Comparison of ENCODE assay signal across 8 cellular contexts in the genomic region with DNA sequence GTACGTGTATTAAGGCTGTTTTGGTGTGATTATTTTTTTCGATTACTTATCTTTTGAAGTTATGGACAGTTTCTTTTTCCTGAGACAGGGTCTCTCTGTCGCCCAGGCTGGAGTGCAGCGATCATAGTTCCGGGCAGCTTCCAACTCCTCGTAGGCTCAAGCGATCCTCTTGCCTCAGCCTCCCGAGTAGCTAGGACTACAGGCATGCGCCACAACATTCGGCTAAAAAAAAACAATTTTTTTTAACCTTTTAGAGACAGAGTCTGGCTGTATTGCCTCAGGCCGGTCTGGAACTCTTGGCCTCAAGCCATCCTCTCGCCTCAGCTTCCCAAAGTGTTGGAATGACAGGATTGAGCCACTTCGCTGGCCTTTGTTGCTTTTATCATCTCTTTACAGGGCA. TPM values are rescaled to one million over a fixed set of nuclear protein-coding genes. Genes with fewer than 3 reads are reported as not detected.
A peak's percentile ranks its signal among the peaks of the same experiment; 100 is the strongest.
DNase-seq lines count a peak whose midpoint lies in the region; ATAC-seq and TF ChIP-seq lines count a peak whose summit lies in the region.

No MANE protein-coding gene starts in this region.

- H3K27ac ChIP-seq in RWPE1: peak overlapping the region; percentile 95

- CTCF ChIA-PET in RWPE1 (lab: Yijun Ruan, JAX): interaction anchor here (0.6 to 0.7 kb wide), 3 partner anchors 9 to 212 kb away, joined by 3 to 4 read pairs (median 3); no protein-coding TSS in a partner anchor

- H3K27me3 Mint-ChIP-seq in endothelial cell (ENCODE audit: unreplicated experiment) (peaks cover 2% of the 10 kb centered on the region), neural crest cell (ENCODE audit: low read depth) (no peaks in the 10 kb centered on the region)

- peak in 1 of 2 donors; percentile 29 for ATAC-seq in left cardiac atrium

- TF ChIP-seq CTCF in RWPE1 (conservative IDR thresholded peaks at IDR 0.05; ENCODE audit: low read depth) (no peak), endothelial cell (IDR thresholded peaks at IDR 0.05; ENCODE audit: unreplicated experiment) (no peak), neural crest cell (conservative IDR thresholded peaks at IDR 0.05) (no peak)

- POLR2A ChIA-PET in RWPE1 (lab: Yijun Ruan, JAX; ENCODE audit: low non-redundant PET): interaction anchor here (0.7 kb wide), 1 partner anchor 74 kb away, joined by 4 read pairs; no protein-coding TSS in a partner anchor

- DNase-seq in left cardiac atrium: peak; percentile 24
- no peak for DNase-seq in cardiac septum (ENCODE audit: low spot score)
- no peak for DNase-seq in RWPE1 (ENCODE audit: low spot score)
- DNase-seq in endothelial cell (ENCODE audit: low spot score): no peak
- DNase-seq in neural crest cell (ENCODE audit: low read depth, low spot score): peak; percentile 1
- DNase-seq in NK-92 treated with Interleukin-12 subunit alpha and Interleukin-12 subunit beta, amount 100 ng/mL, for 24 hours (lab: John Stamatoyannopoulos, UW): no peak
- DNase-seq in activated CD4-positive, alpha-beta T cell treated with anti-CD3 and anti-CD28 coated beads, Interleukin-2, amount 50 U/mL, for 48 hours: no peak
- DNase-seq in NCI-H1048 (lab: John Stamatoyannopoulos, UW): no peak

- H3K27ac Mint-ChIP-seq in endothelial cell (ENCODE audit: unreplicated experiment) (peak overlapping the region; percentile 99), neural crest cell (ENCODE audit: unreplicated experiment) (peak overlapping the region; percentile 97)

- H3K4me3 Mint-ChIP-seq in endothelial cell (ENCODE audit: unreplicated experiment) (peak overlapping the region; percentile 98), neural crest cell (peak overlapping the region; percentile 98)

- H3K9me3 Mint-ChIP-seq in endothelial cell (ENCODE audit: unreplicated experiment) (no peaks in the 10 kb centered on the region), neural crest cell (no peaks in the 10 kb centered on the region)

- peaks cover 10% of the 10 kb centered on the region for H3K4me1 Mint-ChIP-seq in endothelial cell (ENCODE audit: unreplicated experiment)
- H3K4me1 Mint-ChIP-seq in neural crest cell: peaks cover 34% of the 10 kb centered on the region

- H3K36me3 Mint-ChIP-seq in endothelial cell (ENCODE audit: low read depth, unreplicated experiment) (no peaks in the 10 kb centered on the region), neural crest cell (ENCODE audit: low read depth) (peaks cover 2% of the 10 kb centered on the region)

- intact Hi-C loops in left cardiac atrium (cut with DNase I) (no loop called here), cardiac septum (cut with DNase I) (loop anchor here (2.0 to 10.0 kb wide), 2 partner anchors 28 to 162 kb away; partner anchors contain the start of genes DLX1 and SLC25A12)

RNA-seq across cellular contexts. Expression of gene HAT1, which starts 0.9 kb away (rescaled TPM):
- total RNA-seq in left cardiac atrium (10 to 100 TPM; 32.2 to 37.4 TPM), cardiac septum (32.7 TPM), endothelial cell (ENCODE audit: unreplicated experiment) (22.8 TPM), neural crest cell (70.8 and 77.7 TPM in 2 replicates)

RNA-seq across cellular contexts. Expression of gene SLC25A12, which starts 29.2 kb away (rescaled TPM):
- 100 to 1,000 TPM in 1 of 2 donors, 10 to 100 TPM in 1; 65.6 to 101 TPM for total RNA-seq in left cardiac atrium
- total RNA-seq in cardiac septum: 91.2 TPM
- total RNA-seq in endothelial cell (ENCODE audit: unreplicated experiment): 9.7 TPM
- 20.4 and 20.5 TPM in 2 replicates for total RNA-seq in neural crest cell

Comparison
In these comparisons a context has a peak if more than half of its experiments do, and no peak if none do; other contexts are left out.
1. DNase-seq: peak in left cardiac atrium (single experiment) and neural crest cell (single experiment); none in cardiac septum (single experiment), RWPE1 (single experiment), endothelial cell (single experiment), NK-92 treated with Interleukin-12 subunit alpha and Interleukin-12 subunit beta, amount 100 ng/mL, for 24 hours (single experiment), activated CD4-positive, alpha-beta T cell treated with anti-CD3 and anti-CD28 coated beads, Interleukin-2, amount 50 U/mL, for 48 hours (0 of 2) and NCI-H1048 (single experiment).